In genomic region chr1:202806845-202807366, GRCh38 we compare ENCODE assay signal across 1 cellular context.
TF ChIP-seq lines count a peak whose summit lies in the region.

No MANE protein-coding gene starts in this region.

TF ChIP-seq in K562, 482 proteins besides CTCF, POLR2A, EP300 and RAD21 (continues in another document):
- TF ChIP-seq KLF16 (IDR thresholded peaks at IDR 0.05) (no peak), UBTF (IDR thresholded peaks at IDR 0.05; ENCODE audit: borderline replicate concordance in 1 of 2, low read depth in 2 of 2, low read length in 2 of 2) (peak; percentile 89 to 97; a peak in 3 of 4 replicates), ZNF143 (CRISPR knock-in tag; IDR thresholded peaks at IDR 0.05) (no peak), SMARCB1 (IDR thresholded peaks at IDR 0.05; ENCODE audit: insufficient read length, low read depth) (no peak), ETV5 (CRISPR knock-in tag; IDR thresholded peaks at IDR 0.05; ENCODE audit: low read depth) (no peak), REST (CRISPR knock-in tag; IDR thresholded peaks at IDR 0.05; ENCODE audit: low read depth) (no peak), FOXK1 (CRISPR knock-in tag; IDR thresholded peaks at IDR 0.05; ENCODE audit: borderline replicate concordance) (no peak), ZNF561 (CRISPR knock-in tag; conservative IDR thresholded peaks at IDR 0.05) (no peak), MIER1 (IDR thresholded peaks at IDR 0.05; ENCODE audit: low read depth) (no peak), HDAC1 (IDR thresholded peaks at IDR 0.05) (peak in 1 of 2 experiments; percentile 16; a peak in 1 of 4 replicates), ARID1B (IDR thresholded peaks at IDR 0.05) (no peak; the same call in 1 of the 2 replicates), PURB (CRISPR knock-in tag; IDR thresholded peaks at IDR 0.05; ENCODE audit: low read depth) (no peak), CHCHD3 (CRISPR knock-in tag; IDR thresholded peaks at IDR 0.05) (no peak), L3MBTL2 (IDR thresholded peaks at IDR 0.05) (no peak), PKNOX1 (IDR thresholded peaks at IDR 0.05) (no peak), SRSF3 (IDR thresholded peaks at IDR 0.05; ENCODE audit: insufficient read depth, low read length) (no peak), ZNF589 (CRISPR knock-in tag; IDR thresholded peaks at IDR 0.05; ENCODE audit: low read depth) (no peak), ZNF785 (CRISPR knock-in tag; IDR thresholded peaks at IDR 0.05) (no peak), ZFP91 (CRISPR knock-in tag; IDR thresholded peaks at IDR 0.05) (no peak), ATF2 (CRISPR knock-in tag; IDR thresholded peaks at IDR 0.05) (no peak), CGGBP1 (CRISPR knock-in tag; IDR thresholded peaks at IDR 0.05) (no peak), ZNF239 (CRISPR knock-in tag; IDR thresholded peaks at IDR 0.05) (no peak), ZNF583 (CRISPR knock-in tag; IDR thresholded peaks at IDR 0.05) (0 out of 2 replicates have a peak, but pooled peaks have one; percentile 65), POLR2AphosphoS2 (IDR thresholded peaks at IDR 0.05; ENCODE audit: low read length) (no peak), ATF3 (IDR thresholded peaks at IDR 0.05) (no peak), ATF3 (CRISPR knock-in tag; conservative IDR thresholded peaks at IDR 0.05) (no peak), SAFB2 (IDR thresholded peaks at IDR 0.05; ENCODE audit: borderline replicate concordance, low read depth, low read length, severe bottlenecking) (no peak), E2F1 (CRISPR knock-in tag; IDR thresholded peaks at IDR 0.05) (no peak), SETDB1 (IDR thresholded peaks at IDR 0.05; ENCODE audit: low read length) (no peak), LARP7 (IDR thresholded peaks at IDR 0.05) (peak; percentile 85; the same call in 1 of the 2 replicates), RBM34 (IDR thresholded peaks at IDR 0.05; ENCODE audit: borderline replicate concordance, insufficient read depth, low read length) (no peak), CREM (IDR thresholded peaks at IDR 0.05; ENCODE audit: low read depth) (no peak), ZNF609 (CRISPR knock-in tag; IDR thresholded peaks at IDR 0.05; ENCODE audit: borderline replicate concordance) (no peak; the same call in 1 of the 2 replicates), MBD1 (CRISPR knock-in tag; IDR thresholded peaks at IDR 0.05) (no peak), TCF15 (CRISPR knock-in tag; IDR thresholded peaks at IDR 0.05) (no peak), PHF8 (IDR thresholded peaks at IDR 0.05; ENCODE audit: borderline replicate concordance, low read length) (peak; percentile 22; the same call in 1 of the 2 replicates), ZFP1 (CRISPR knock-in tag; IDR thresholded peaks at IDR 0.05) (no peak), HEY1 (CRISPR knock-in tag; IDR thresholded peaks at IDR 0.05; ENCODE audit: borderline replicate concordance) (no peak), ELF2 (CRISPR knock-in tag; IDR thresholded peaks at IDR 0.05) (no peak)
